In the genomic region with DNA sequence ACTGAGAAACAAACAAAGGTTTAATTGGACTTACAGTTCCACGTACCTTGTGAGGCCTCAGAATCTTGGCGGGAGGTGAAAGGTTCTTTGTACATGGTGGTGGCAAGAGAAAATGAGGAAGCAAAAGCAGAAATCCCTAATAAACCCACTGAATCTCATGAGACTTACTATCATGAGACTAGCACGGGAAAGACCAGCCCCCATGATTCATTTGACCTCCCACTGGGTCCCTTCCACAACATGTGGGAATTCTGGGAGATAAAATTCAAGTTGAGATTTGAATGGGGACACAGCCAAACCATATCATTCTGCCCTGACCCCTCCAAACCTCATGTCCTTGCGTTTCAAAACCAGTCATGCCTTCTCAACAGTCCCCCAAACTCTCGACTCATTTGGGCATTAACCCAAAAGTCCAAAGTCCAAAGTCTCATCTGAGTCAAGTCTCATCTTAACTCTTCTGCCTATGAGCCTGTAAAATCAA, we compare ENCODE assay signal across 23 cellular contexts.
"Had no signal": no experiment of that assay in that cellular context is flagged by ENCODE, and none has a peak within 500 bp of the region (broad histone marks: within the 10 kb centered on the region; RNA-seq: fewer than 3 reads in every experiment).

No MANE protein-coding gene starts in this region.

- ATAC-seq: esophagus mucosa; foreskin keratinocyte; gastroesophageal sphincter; heart right ventricle; left cardiac atrium; left lung; mucosa of descending colon; naive thymus-derived CD4-positive, alpha-beta T cell; right lobe of liver; stimulated activated effector memory CD8-positive, alpha-beta T cell treated with anti-CD3 and anti-CD28 coated beads, Interleukin-12 subunit alpha, Interleukin-12 subunit beta, amount 100 ng/mL, for 72 hours had no signal

- H3K27ac ChIP-seq: dorsolateral prefrontal cortex, foreskin keratinocyte, gastroesophageal sphincter, heart right ventricle, left lung, neural progenitor cell, parathyroid adenoma, right lobe of liver, stomach, thyroid gland, vagina had no signal

- H3K4me3 ChIP-seq: dorsolateral prefrontal cortex, gastroesophageal sphincter, heart right ventricle, left lung, mucosa of descending colon, neural progenitor cell, right lobe of liver, stomach, thyroid gland, vagina had no signal

- H3K79me2 ChIP-seq: parathyroid adenoma had no signal

- H3K27me3 ChIP-seq: dorsolateral prefrontal cortex, foreskin keratinocyte, gastroesophageal sphincter, heart right ventricle, left lung, neural progenitor cell, right lobe of liver, stomach, thyroid gland, vagina had no signal

- H3K9me3 ChIP-seq: gastroesophageal sphincter, left lung, mucosa of descending colon, right lobe of liver, thyroid gland, vagina had no signal

- H3K4me1 ChIP-seq: foreskin keratinocyte, gastroesophageal sphincter, heart right ventricle, left lung, neural progenitor cell, parathyroid adenoma, stomach, thyroid gland, vagina had no signal

- H2AFZ ChIP-seq: neural progenitor cell, parathyroid adenoma had no signal

- H3K4me2 ChIP-seq: neural progenitor cell had no signal

- H3K9ac ChIP-seq: neural progenitor cell, parathyroid adenoma had no signal

- H3K36me3 ChIP-seq: gastroesophageal sphincter, heart right ventricle, left lung, neural progenitor cell, right lobe of liver, stomach, thyroid gland, vagina had no signal

- DNase-seq: dorsolateral prefrontal cortex; effector CD4-positive, alpha-beta T cell; foreskin keratinocyte; heart right ventricle; hippocampal formation; left cardiac atrium; left lung; mesenchymal stem cell; mucosa of descending colon; naive thymus-derived CD4-positive, alpha-beta T cell; right lobe of liver; stimulated activated CD4-positive, alpha-beta T cell treated with anti-CD3 and anti-CD28 coated beads, Interleukin-2, amount 100 ng/mL, for 24 hours; stimulated activated CD4-positive, alpha-beta T cell treated with anti-CD3 and anti-CD28 coated beads, Interleukin-4, amount 100 ng/mL, for 24 hours; stimulated activated naive CD4-positive, alpha-beta T cell treated with Interleukin-2 at 50 U/mL for 16 hours; stomach; thyroid gland; trophoblast cell had no signal
